ENCODE assay signal across 1 cellular context in the genomic region with DNA sequence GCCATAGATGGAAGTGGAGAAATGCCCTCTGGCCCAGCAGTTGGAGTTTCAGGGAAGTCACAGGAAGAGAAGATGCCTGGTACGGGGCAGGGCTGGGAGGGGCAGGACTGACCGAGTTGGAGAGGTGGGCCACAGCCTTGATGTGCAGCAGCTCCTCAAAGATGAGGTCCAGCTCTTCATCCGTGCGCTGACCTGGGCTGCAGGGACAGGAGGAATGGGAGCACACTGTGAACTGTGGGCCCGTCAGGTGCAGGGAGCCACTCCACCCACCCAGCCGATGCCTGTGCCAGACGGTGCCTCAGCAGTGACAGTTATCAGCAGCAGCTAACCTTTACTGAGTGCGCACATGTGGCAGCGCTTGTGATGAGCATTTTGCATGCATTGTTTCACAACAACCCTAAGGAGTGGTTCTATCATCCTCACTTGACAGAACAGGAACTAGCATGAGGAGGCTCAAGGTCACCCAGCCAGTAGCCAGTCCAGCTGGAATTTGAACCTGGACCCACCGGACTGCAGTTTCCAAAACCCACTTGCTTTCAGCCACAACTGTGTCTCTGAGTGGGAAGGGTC.
TF ChIP-seq lines count a peak whose summit lies in the region.

No MANE protein-coding gene starts in this region.

TF ChIP-seq in K562, 482 proteins besides CTCF, POLR2A, EP300 and RAD21:
- TF ChIP-seq ZNF717 (CRISPR knock-in tag; IDR thresholded peaks at IDR 0.05) (no peak), SREBF2 (CRISPR knock-in tag; IDR thresholded peaks at IDR 0.05) (no peak), CEBPB (tag; IDR thresholded peaks at IDR 0.05) (peak; percentile 51; the same call in 1 of the 2 replicates), PURB (CRISPR knock-in tag; IDR thresholded peaks at IDR 0.05; ENCODE audit: low read depth) (no peak), KDM1A (IDR thresholded peaks at IDR 0.05) (no peak), ZNF77 (CRISPR knock-in tag; IDR thresholded peaks at IDR 0.05) (no peak), ESRRA (IDR thresholded peaks at IDR 0.05; ENCODE audit: borderline replicate concordance, low read depth) (peak; percentile 58; the same call in 1 of the 2 replicates), CEBPG (CRISPR knock-in tag; IDR thresholded peaks at IDR 0.05) (0 out of 2 replicates have a peak, but pooled peaks have one; percentile 38), CEBPG (tag; conservative IDR thresholded peaks at IDR 0.05 in 1 of 2, IDR thresholded peaks at IDR 0.05 in 1 of 2) (no peak), TOE1 (IDR thresholded peaks at IDR 0.05; ENCODE audit: borderline replicate concordance) (no peak), TOE1 (CRISPR knock-in tag; IDR thresholded peaks at IDR 0.05; ENCODE audit: borderline replicate concordance, low read depth) (no peak), KDM4B (IDR thresholded peaks at IDR 0.05; ENCODE audit: borderline replicate concordance in 2 of 2, low read depth in 1 of 2) (no peak), FOXA1 (IDR thresholded peaks at IDR 0.05; ENCODE audit: borderline replicate concordance) (no peak), KDM5B (IDR thresholded peaks at IDR 0.05; ENCODE audit: insufficient replicate concordance, low read depth, low read length) (no peak), GTF2A2 (tag; IDR thresholded peaks at IDR 0.05) (no peak)
